In genomic region chr14:68808696-68809095, GRCh38 we compare ENCODE assay signal across 18 cellular contexts. TPM values are rescaled to one million over a fixed set of nuclear protein-coding genes. Genes with fewer than 3 reads are reported as not detected.
DNase-seq lines count a peak whose midpoint lies in the region; FAIRE-seq and TF ChIP-seq lines count a peak whose summit lies in the region.
"Had no signal": no experiment of that assay in that cellular context is flagged by ENCODE, and none has a peak within 500 bp of the region (broad histone marks: within the 10 kb centered on the region; RNA-seq: fewer than 3 reads in every experiment).

No MANE protein-coding gene starts in this region.

- CTCF ChIA-PET in GM10248 (lab: Yijun Ruan, JAX) (interaction anchor here (1.5 to 2.2 kb wide), 2 partner anchors 11 to 19 kb away, joined by 4 to 6 read pairs; no protein-coding TSS in a partner anchor), OCI-LY7 (lab: Charles Lee; ENCODE audit: unreplicated experiment) (no interaction called here)

- BruUV-seq in OCI-LY7 (replicated peaks; lab: Mats Ljungman, UMichigan), result no TSS peak

- H3K79me2 ChIP-seq in OCI-LY7 (ENCODE audit: insufficient read depth, low read depth, low read length), result no peaks in the 10 kb centered on the region

- DNase-seq in GM10248 (ENCODE audit: extremely low spot score) (peak; percentile 8), bronchial epithelial cell (ENCODE audit: low read depth) (no peak), mesothelial cell of epicardium (ENCODE audit: low spot score in 2 of 2, unreplicated experiment in 2 of 2) (peak in 1 of 2 experiments; percentile 17), OCI-LY7 (ENCODE audit: low spot score) (no peak), midbrain (lab: John Stamatoyannopoulos, UW) (no peak)
- DNase-seq in activated CD4-positive, alpha-beta T cell treated with anti-CD3 and anti-CD28 coated beads, Interleukin-2, amount 50 U/mL, for 48 hours, result no peak
- no peak for DNase-seq in stimulated activated CD4-positive, alpha-beta T cell treated with anti-CD3 and anti-CD28 coated beads, Interleukin-4, amount 100 ng/mL, for 1 hour
- DNase-seq: activated naive CD4-positive, alpha-beta T cell treated with anti-CD3 and anti-CD28 coated beads, Interleukin-2, amount 10 ng/mL, durations not matched to agents 7 days and 5 days; GM23248; left colon; NCI-H1694; NCI-H748 treated with DMSO at 0.1 percent for 48 hours; SJCRH30; small intestine had no signal

- H3K9me2 ChIP-seq in OCI-LY7 (ENCODE audit: insufficient read depth, low read length), result no peaks in the 10 kb centered on the region

- no peak overlapping the region for H3K4me3 ChIP-seq in bronchial epithelial cell (ENCODE audit: low read depth, low read length)
- no peak overlapping the region for H3K4me3 ChIP-seq in stomach smooth muscle (ENCODE audit: low read length in 2 of 2)
- H3K4me3 ChIP-seq in OCI-LY7 (ENCODE audit: low read depth, low read length, poor library complexity, severe bottlenecking), result no peak overlapping the region
- H3K4me3 ChIP-seq: cardiac muscle cell, GM23248, heart left ventricle, SJCRH30 had no signal

- no peaks in the 10 kb centered on the region for H3K36me3 ChIP-seq in bronchial epithelial cell (ENCODE audit: control insufficient read depth, insufficient read depth, low read length)
- no peaks in the 10 kb centered on the region for H3K36me3 ChIP-seq in stomach smooth muscle (ENCODE audit: control insufficient read depth in 2 of 2, insufficient read depth in 2 of 2, low read length in 2 of 2)
- H3K36me3 ChIP-seq in OCI-LY7 (ENCODE audit: insufficient read depth, low read length), result peaks cover 6% of the 10 kb centered on the region; the same call in 1 of the 2 replicates
- H3K36me3 ChIP-seq: cardiac muscle cell, heart left ventricle, SJCRH30 had no signal

- peaks cover 9% of the 10 kb centered on the region for H3K9me3 Mint-ChIP-seq in mesothelial cell of epicardium

- H4K20me1 ChIP-seq in OCI-LY7 (ENCODE audit: insufficient read depth, low read length), result no peaks in the 10 kb centered on the region

- no peak overlapping the region for H2AFZ ChIP-seq in OCI-LY7 (ENCODE audit: low read length)
- H2AFZ ChIP-seq: GM23248 had no signal

- peak overlapping the region; percentile 79 for H3K27ac Mint-ChIP-seq in mesothelial cell of epicardium
- H3K27ac Mint-ChIP-seq: activated naive CD4-positive, alpha-beta T cell treated with anti-CD3 and anti-CD28 coated beads, Interleukin-2, amount 10 ng/mL, durations not matched to agents 7 days and 5 days had no signal

- peaks cover 30% of the 10 kb centered on the region for H3K4me1 Mint-ChIP-seq in mesothelial cell of epicardium

- no peak overlapping the region for H3K4me2 ChIP-seq in OCI-LY7 (ENCODE audit: low read length)

- no peaks in the 10 kb centered on the region for H3K9me3 ChIP-seq in stomach smooth muscle (ENCODE audit: control insufficient read depth in 2 of 2, low read length in 2 of 2)
- H3K9me3 ChIP-seq in OCI-LY7 (ENCODE audit: low read length), result peaks cover 13% of the 10 kb centered on the region; the same call in 1 of the 2 replicates

- H3K27ac ChIP-seq in stomach smooth muscle (ENCODE audit: low read length) (peak overlapping the region; percentile 92), OCI-LY7 (ENCODE audit: low read depth, low read length, poor library complexity, severe bottlenecking) (no peak overlapping the region)
- H3K27ac ChIP-seq: cardiac muscle cell, GM23248 had no signal

- H3K36me3 Mint-ChIP-seq in mesothelial cell of epicardium, result peaks cover 14% of the 10 kb centered on the region

- no peak overlapping the region for H3K4me3 Mint-ChIP-seq in mesothelial cell of epicardium
- H3K4me3 Mint-ChIP-seq: activated naive CD4-positive, alpha-beta T cell treated with anti-CD3 and anti-CD28 coated beads, Interleukin-2, amount 10 ng/mL, durations not matched to agents 7 days and 5 days had no signal

- H3K27me3 ChIP-seq in bronchial epithelial cell (ENCODE audit: control insufficient read depth, insufficient read depth, low read length), result no peaks in the 10 kb centered on the region
- no peaks in the 10 kb centered on the region for H3K27me3 ChIP-seq in stomach smooth muscle (ENCODE audit: control insufficient read depth in 1 of 2, insufficient read depth in 2 of 2, low read length in 2 of 2)
- H3K27me3 ChIP-seq: cardiac muscle cell, heart left ventricle, SJCRH30 had no signal

- intact Hi-C loops in OCI-LY7 (cut with micrococcal nuclease; ENCODE audit: unreplicated experiment), result no loop called here

- POLR2A ChIA-PET in GM10248 (lab: Yijun Ruan, JAX), result interaction anchor here (0.6 to 0.8 kb wide), 2 partner anchors 21 to 516 kb away, joined by 3 to 4 read pairs; no protein-coding TSS in a partner anchor
- POLR2A ChIA-PET in OCI-LY7 (lab: Charles Lee), result interaction anchor here (0.7 to 1.1 kb wide), 3 partner anchors 8 to 17 kb away, joined by 3 to 5 read pairs (median 3); no protein-coding TSS in a partner anchor

- H3K9ac ChIP-seq in stomach smooth muscle (ENCODE audit: low read length in 2 of 2), result peak overlapping the region in 1 of 2 donors; percentile 7
- H3K9ac ChIP-seq: GM23248 had no signal

- TF ChIP-seq CTCF in GM10248 (IDR thresholded peaks at IDR 0.05; ENCODE audit: control extremely low read depth, extremely low read depth, low read depth, missing control alignments) (no peak), bronchial epithelial cell (IDR thresholded peaks at IDR 0.05; ENCODE audit: insufficient read depth, low read length, severe bottlenecking) (no peak), mesothelial cell of epicardium (IDR thresholded peaks at IDR 0.05; ENCODE audit: unreplicated experiment) (no peak), OCI-LY7 (conservative IDR thresholded peaks at IDR 0.05; ENCODE audit: low read length) (no peak)

- peaks cover 56% of the 10 kb centered on the region for H3K4me1 ChIP-seq in stomach smooth muscle (ENCODE audit: control insufficient read depth, insufficient read depth, low read length)
- H3K4me1 ChIP-seq in OCI-LY7 (ENCODE audit: insufficient read depth, low read length, poor library complexity, severe bottlenecking), result peaks cover 49% of the 10 kb centered on the region

- peak; percentile 85 for FAIRE-seq in bronchial epithelial cell (lab: Jason Lieb, UNC)
- FAIRE-seq: endothelial cell of umbilical vein, small intestine had no signal

- H3K27me3 Mint-ChIP-seq in mesothelial cell of epicardium (ENCODE audit: low read depth), result no peaks in the 10 kb centered on the region

RNA-seq across cellular contexts. Expression of gene ZFP36L1, which starts 15.8 kb away (rescaled TPM):
- total RNA-seq in bronchial epithelial cell (12.7 and 15.5 TPM in 2 replicates), mesothelial cell of epicardium (377 to 390 TPM (median 382 TPM) in 3 replicates), OCI-LY7 (2022) (51.4 and 57.0 TPM in 2 replicates)
- 24.2 and 25.6 TPM in 2 replicates for total RNA-seq in OCI-LY7 (2014; rRNA removed; shearing (Covaris generic))
